In genomic region chr2:46384457-46384815, GRCh38 we compare ENCODE assay signal across 15 cellular contexts.
DNase-seq lines count a peak whose midpoint lies in the region; ATAC-seq and TF ChIP-seq lines count a peak whose summit lies in the region.
"Had no signal": no experiment of that assay in that cellular context is flagged by ENCODE, and none has a peak within 500 bp of the region (broad histone marks: within the 10 kb centered on the region; RNA-seq: fewer than 3 reads in every experiment).

No MANE protein-coding gene starts in this region.

- H3K18ac ChIP-seq in H9 (ENCODE audit: insufficient read length, low read depth, low read length) (no peak overlapping the region), neuronal stem cell (ENCODE audit: low read length) (peak overlapping the region; percentile 44)

- no peak overlapping the region for H2AFZ ChIP-seq in H9 (ENCODE audit: low read length)
- H2AFZ ChIP-seq in neuronal stem cell (ENCODE audit: low read length): no peak overlapping the region
- H2AFZ ChIP-seq: GM23248 had no signal

- ATAC-seq in activated CD8-positive, alpha-beta memory T cell treated with anti-CD3 and anti-CD28 coated beads, Interleukin-2, amount 10 ng/mL, durations not matched to agents 7 days and 5 days: no peak
- no peak for ATAC-seq in HG02798 (IDR thresholded peaks at IDR 0.05; ENCODE audit: poor library complexity, unreplicated experiment)

- no peak overlapping the region for H3K23ac ChIP-seq in H9 (ENCODE audit: insufficient read length, low read depth, low read length)
- H3K23ac ChIP-seq in neuronal stem cell (ENCODE audit: low read depth, low read length, poor library complexity): no peak overlapping the region

- no peak overlapping the region for H3K4me2 ChIP-seq in H9 (ENCODE audit: insufficient read depth, insufficient read length, low read length)
- H3K4me2 ChIP-seq in neuronal stem cell (ENCODE audit: insufficient read depth, low read length, poor library complexity, severe bottlenecking): no peak overlapping the region
- H3K4me2 ChIP-seq: BLaER1 had no signal

- H4K5ac ChIP-seq in H9 (ENCODE audit: insufficient read length, low read depth, low read length): no peak overlapping the region

- peaks cover 4% of the 10 kb centered on the region for H3K36me3 Mint-ChIP-seq in activated CD8-positive, alpha-beta memory T cell treated with anti-CD3 and anti-CD28 coated beads, Interleukin-2, amount 10 ng/mL, durations not matched to agents 7 days and 5 days
- no peaks in the 10 kb centered on the region for H3K36me3 Mint-ChIP-seq in H9 (ENCODE audit: insufficient read depth in 1 of 3, low read depth in 3 of 3)

- H3K4ac ChIP-seq in H9 (ENCODE audit: low read depth, low read length) (no peak overlapping the region), neuronal stem cell (ENCODE audit: low read length) (no peak overlapping the region)

- no peak for TF ChIP-seq CTCF in H9 (conservative IDR thresholded peaks at IDR 0.05)

- H3K79me2 ChIP-seq in H9 (ENCODE audit: insufficient read depth, low read length): no peaks in the 10 kb centered on the region

- no peaks in the 10 kb centered on the region for H4K20me1 ChIP-seq in H9 (ENCODE audit: control insufficient read depth, insufficient read depth, insufficient read length)
- H4K20me1 ChIP-seq: BLaER1 had no signal

- H2BK20ac ChIP-seq in H9 (ENCODE audit: low read depth, low read length, poor library complexity, severe bottlenecking): no peak overlapping the region

- H4K8ac ChIP-seq in H9 (replicated peaks; ENCODE audit: insufficient read length, low read depth, low read length): no peak overlapping the region
- H4K8ac ChIP-seq in neuronal stem cell (ENCODE audit: low read depth, low read length): no peak overlapping the region

- no peaks in the 10 kb centered on the region for H3K36me3 ChIP-seq in neuronal stem cell (replicated peaks in 1 of 2; ENCODE audit: control insufficient read depth in 2 of 2, insufficient read depth in 2 of 2, low read length in 2 of 2)
- H3K36me3 ChIP-seq in MG63: peaks cover 83% of the 10 kb centered on the region

- H3K4me1 ChIP-seq in H9 (ENCODE audit: insufficient read depth, low read length) (no peaks in the 10 kb centered on the region), neuronal stem cell (ENCODE audit: control insufficient read depth in 2 of 2, insufficient read depth in 1 of 2, low read depth in 1 of 2, low read length in 2 of 2) (no peaks in the 10 kb centered on the region)
- H3K4me1 ChIP-seq: Caco-2 had no signal

- H3T11ph ChIP-seq in H9 (ENCODE audit: low read length): no peak overlapping the region

- H3K9me3 ChIP-seq in H9 (ENCODE audit: control insufficient read depth, low read depth, low read length) (no peaks in the 10 kb centered on the region), neuronal stem cell (replicated peaks in 1 of 2; ENCODE audit: control insufficient read depth in 2 of 2, insufficient read depth in 1 of 2, low read depth in 1 of 2, low read length in 2 of 2) (no peaks in the 10 kb centered on the region), MG63 (no peaks in the 10 kb centered on the region)
- H3K9me3 ChIP-seq: Caco-2 had no signal

- H3K9me3 Mint-ChIP-seq in activated CD8-positive, alpha-beta memory T cell treated with anti-CD3 and anti-CD28 coated beads, Interleukin-2, amount 10 ng/mL, durations not matched to agents 7 days and 5 days (ENCODE audit: low read depth): no peaks in the 10 kb centered on the region
- H3K9me3 Mint-ChIP-seq in H9: no peaks in the 10 kb centered on the region
- H3K9me3 Mint-ChIP-seq: CD8-positive, alpha-beta memory T cell had no signal

- H3K27me3 ChIP-seq in H9 (ENCODE audit: insufficient read depth, low read length) (no peaks in the 10 kb centered on the region), neuronal stem cell (ENCODE audit: control insufficient read depth in 3 of 3, insufficient read depth in 3 of 3, low read depth in 1 of 3, low read length in 3 of 3) (peaks cover 0 to 3% (median 0%) of the 10 kb centered on the region in 3 experiments), MG63 (no peaks in the 10 kb centered on the region)
- H3K27me3 ChIP-seq: BLaER1 had no signal

- peaks cover 8% of the 10 kb centered on the region for H3K4me1 Mint-ChIP-seq in activated CD8-positive, alpha-beta memory T cell treated with anti-CD3 and anti-CD28 coated beads, Interleukin-2, amount 10 ng/mL, durations not matched to agents 7 days and 5 days
- H3K4me1 Mint-ChIP-seq in H9: no peaks in the 10 kb centered on the region

- H4K91ac ChIP-seq in H9 (ENCODE audit: insufficient read length, low read depth, low read length) (no peak overlapping the region), neuronal stem cell (ENCODE audit: low read depth, low read length, poor library complexity) (no peak overlapping the region)

- H3K27ac Mint-ChIP-seq in activated CD8-positive, alpha-beta memory T cell treated with anti-CD3 and anti-CD28 coated beads, Interleukin-2, amount 10 ng/mL, durations not matched to agents 7 days and 5 days: no peak overlapping the region
- H3K27ac Mint-ChIP-seq in H9: 0 out of 7 replicates have a peak overlapping the region, but pooled peaks of 1 of the 3 experiments have one; percentile 31

- WGBS in H9 (ENCODE audit: extremely low coverage, insufficient read length, low lambda C conversion rate): no CpG with 5 or more reads among the region's 12 CpGs
- no CpG with 5 or more reads among the region's 12 CpGs for WGBS in neuronal stem cell (ENCODE audit: extremely low coverage in 2 of 2, insufficient read length in 2 of 2, insufficient replicate concordance in 1 of 2), 2 donors

- no peaks in the 10 kb centered on the region for H3K27me3 Mint-ChIP-seq in activated CD8-positive, alpha-beta memory T cell treated with anti-CD3 and anti-CD28 coated beads, Interleukin-2, amount 10 ng/mL, durations not matched to agents 7 days and 5 days
- H3K27me3 Mint-ChIP-seq in H9 (ENCODE audit: low read depth): no peaks in the 10 kb centered on the region; the same call in 1 of the 2 replicates

- no peak overlapping the region for H3K56ac ChIP-seq in H9 (ENCODE audit: insufficient read length, low read depth, low read length)

- H3K4me3 Mint-ChIP-seq in activated CD8-positive, alpha-beta memory T cell treated with anti-CD3 and anti-CD28 coated beads, Interleukin-2, amount 10 ng/mL, durations not matched to agents 7 days and 5 days: no peak overlapping the region
- H3K4me3 Mint-ChIP-seq in H9: no peak overlapping the region
- H3K4me3 Mint-ChIP-seq: CD8-positive, alpha-beta memory T cell had no signal

- H2BK120ac ChIP-seq in H9 (ENCODE audit: low read depth, low read length, poor library complexity, severe bottlenecking): no peak overlapping the region
- no peak overlapping the region for H2BK120ac ChIP-seq in neuronal stem cell (ENCODE audit: low read depth, low read length)

- no peak overlapping the region for H2BK5ac ChIP-seq in H9 (ENCODE audit: insufficient read length, low read length)
- H2BK5ac ChIP-seq in neuronal stem cell (ENCODE audit: low read length): no peak overlapping the region

- DNase-seq in activated CD8-positive, alpha-beta memory T cell treated with anti-CD3 and anti-CD28 coated beads, Interleukin-2, amount 10 ng/mL, durations not matched to agents 7 days and 5 days: peak; percentile 29
- DNase-seq in activated CD8-positive, alpha-beta memory T cell treated with anti-CD3 and anti-CD28 coated beads, Interleukin-2, amount 50 U/mL, for 4 hours: no peak
- DNase-seq in H9 (peak; percentile 17), ecto neural progenitor cell (ENCODE audit: low spot score) (peak; percentile 16), neuronal stem cell (ENCODE audit: low spot score) (no peak), MG63 (no peak), retina (no peak)
- DNase-seq: 8988T; AML-193; Caco-2; CD8-positive, alpha-beta memory T cell; DMS53; GM23248 had no signal

- H2AK5ac ChIP-seq in H9 (ENCODE audit: insufficient read length, low read length) (no peak overlapping the region), neuronal stem cell (ENCODE audit: low read depth, low read length) (no peak overlapping the region)

- no peaks in the 10 kb centered on the region for H3K23me2 ChIP-seq in H9 (ENCODE audit: insufficient read length, low read depth, low read length, poor library complexity, severe bottlenecking)

- H3K79me1 ChIP-seq in H9 (ENCODE audit: insufficient read depth, low read depth, low read length, poor library complexity, severe bottlenecking): no peaks in the 10 kb centered on the region
- no peaks in the 10 kb centered on the region for H3K79me1 ChIP-seq in neuronal stem cell (ENCODE audit: low read depth, low read length)

- H3K14ac ChIP-seq in H9 (ENCODE audit: insufficient read depth, low read length): no peak overlapping the region; the same call in 1 of the 2 replicates
- no peak overlapping the region for H3K14ac ChIP-seq in neuronal stem cell (ENCODE audit: low read length)

- H3K9ac ChIP-seq in H9 (ENCODE audit: extremely low read depth, insufficient read length, low read length) (no peak overlapping the region), neuronal stem cell (ENCODE audit: low read depth, low read length, poor library complexity) (no peak overlapping the region)
- H3K9ac ChIP-seq: BLaER1, GM23248 had no signal

- CTCF ChIA-PET in activated CD8-positive, alpha-beta memory T cell treated with anti-CD3 and anti-CD28 coated beads, Interleukin-2, amount 10 ng/mL, durations not matched to agents 7 days and 5 days (lab: Charles Lee): interaction anchor here (1.6 kb wide), 1 partner anchor 18 kb away, joined by 3 read pairs; no protein-coding TSS in a partner anchor

- H2BK12ac ChIP-seq in H9 (ENCODE audit: insufficient read length, low read depth, low read length): no peak overlapping the region
- no peak overlapping the region for H2BK12ac ChIP-seq in neuronal stem cell (ENCODE audit: low read length)

- H3K27ac ChIP-seq in H9 (ENCODE audit: insufficient read length, low read depth, low read length): no peak overlapping the region
- H3K27ac ChIP-seq in neuronal stem cell (replicated peaks; ENCODE audit: low read length): no peak overlapping the region
- H3K27ac ChIP-seq: BLaER1, GM23248 had no signal

- no peak overlapping the region for H2BK15ac ChIP-seq in H9 (ENCODE audit: low read depth, low read length)
- no peak overlapping the region for H2BK15ac ChIP-seq in neuronal stem cell (ENCODE audit: low read length)

- H3K4me3 ChIP-seq in neuronal stem cell (ENCODE audit: low read length in 2 of 2) (no peak overlapping the region), MG63 (no peak overlapping the region)
- H3K4me3 ChIP-seq: BLaER1, GM23248 had no signal

Comparison
In these comparisons a context has a peak if more than half of its experiments do, and no peak if none do; other contexts are left out.
1. DNase-seq: peak in activated CD8-positive, alpha-beta memory T cell treated with anti-CD3 and anti-CD28 coated beads, Interleukin-2, amount 10 ng/mL, durations not matched to agents 7 days and 5 days (single experiment), H9 (single experiment) and ecto neural progenitor cell (single experiment); none in activated CD8-positive, alpha-beta memory T cell treated with anti-CD3 and anti-CD28 coated beads, Interleukin-2, amount 50 U/mL, for 4 hours (single experiment), neuronal stem cell (single experiment), MG63 (single experiment) and retina (single experiment).